10 cellular contexts compared by ENCODE assay signal in genomic region chr9:133944746-133945135, GRCh38. TPM values are rescaled to one million over a fixed set of nuclear protein-coding genes. Genes with fewer than 3 reads are reported as not detected.
DNase-seq lines count a peak whose midpoint lies in the region; ATAC-seq, FAIRE-seq and TF ChIP-seq lines count a peak whose summit lies in the region.
"Had no signal": no experiment of that assay in that cellular context is flagged by ENCODE, and none has a peak within 500 bp of the region (broad histone marks: within the 10 kb centered on the region; RNA-seq: fewer than 3 reads in every experiment).

No MANE protein-coding gene starts in this region.

- H3K27ac ChIP-seq in right lobe of liver (no peak overlapping the region), HepG2 (ENCODE audit: extremely low read length, insufficient read depth, low read length) (no peak overlapping the region)
- H3K27ac ChIP-seq: breast epithelium had no signal

- no CpG with 5 or more reads among the region's 14 CpGs for WGBS in right lobe of liver (ENCODE audit: insufficient coverage, low coverage, low lambda C conversion rate, missing lambda C conversion rate)
- WGBS in HepG2 (ENCODE audit: low lambda C conversion rate), result no CpG with 5 or more reads among the region's 14 CpGs

- POLR2A ChIA-PET in HepG2 (lab: Yijun Ruan, JAX), result no interaction called here

- no peak overlapping the region for H2AFZ ChIP-seq in HepG2 (ENCODE audit: low read length)

- TF ChIP-seq RAD21 in HepG2 (CRISPR knock-in tag; IDR thresholded peaks at IDR 0.05), result no peak

- in situ Hi-C loops in HepG2 (cut with HindIII; ENCODE audit: extremely low pct_ligation_motif_present, low pct_unique_long_range_greater_than_20kb), result no loop called here

- peak in 2 of 4 donors; percentile 11 to 18 for ATAC-seq in right lobe of liver
- ATAC-seq in HepG2, result no peak

- H3K36me3 ChIP-seq in right lobe of liver, result no peaks in the 10 kb centered on the region
- H3K36me3 ChIP-seq in HepG2 (replicated peaks in 1 of 2; ENCODE audit: control insufficient read depth in 1 of 2, insufficient read depth in 2 of 2, low read length in 2 of 2), result peaks cover 4 to 25% of the 10 kb centered on the region in 2 experiments; a peak in 3 of 5 replicates
- H3K36me3 ChIP-seq: breast epithelium had no signal

- CTCF ChIA-PET in HepG2 (lab: Yijun Ruan, JAX; ENCODE audit: low intra/inter-chr PET ratio, low total read pairs), result no interaction called here

- no peak overlapping the region for H3K4me2 ChIP-seq in HepG2 (ENCODE audit: low read depth, low read length)

- no peak overlapping the region for H3K9ac ChIP-seq in HepG2 (ENCODE audit: insufficient read depth, low read depth, low read length)

- no peak for TF ChIP-seq POLR2A in right lobe of liver (IDR thresholded peaks at IDR 0.05)
- TF ChIP-seq POLR2A in HepG2 (IDR thresholded peaks at IDR 0.05; ENCODE audit: insufficient read depth in 1 of 2, low read depth in 2 of 2, low read length in 2 of 2), result no peak
- no peak for TF ChIP-seq POLR2A in GM12892 (IDR thresholded peaks at IDR 0.05; ENCODE audit: low read depth, low read length)

- H3K27me3 ChIP-seq in right lobe of liver, result no peaks in the 10 kb centered on the region
- H3K27me3 ChIP-seq in HepG2 (ENCODE audit: control insufficient read depth in 1 of 2, insufficient read depth in 2 of 2, low read length in 2 of 2), result no peaks in the 10 kb centered on the region
- H3K27me3 ChIP-seq: breast epithelium had no signal

- no peak for FAIRE-seq in HepG2 (lab: Jason Lieb, UNC)
- no peak for FAIRE-seq in GM12892 (lab: Jason Lieb, UNC)

- DNase-seq in right lobe of liver (peak in 2 of 3 donors; percentile 28 to 47), HepG2 (ENCODE audit: low spot score) (no peak), cardiac fibroblast (ENCODE audit: low read depth in 2 of 2) (peak; percentile 85 to 88), kidney tubule cell (ENCODE audit: low spot score) (peak; percentile 85), GM12892 (ENCODE audit: insufficient read length) (no peak), COLO668 (lab: John Stamatoyannopoulos, UW; ENCODE audit: unreplicated experiment) (no peak), middle frontal gyrus (ENCODE audit: extremely low spot score, low spot score) (no peak)
- no peak for DNase-seq in central memory CD4-positive, alpha-beta T cell
- DNase-seq: activated CD4-positive, alpha-beta memory T cell treated with anti-CD3 and anti-CD28 coated beads for 36 hours had no signal

- H3K4me1 ChIP-seq in right lobe of liver (no peaks in the 10 kb centered on the region), HepG2 (ENCODE audit: insufficient read depth, low read length) (no peaks in the 10 kb centered on the region)
- H3K4me1 ChIP-seq: breast epithelium had no signal

- TF ChIP-seq EP300 in HepG2 (IDR thresholded peaks at IDR 0.05; ENCODE audit: low read depth in 2 of 2, low read length in 2 of 2) (no peak), HepG2 (CRISPR knock-in tag; IDR thresholded peaks at IDR 0.05; ENCODE audit: borderline replicate concordance) (no peak)

- H3K9me3 ChIP-seq in right lobe of liver, result no peaks in the 10 kb centered on the region
- no peaks in the 10 kb centered on the region for H3K9me3 ChIP-seq in HepG2 (ENCODE audit: low read length)
- H3K9me3 ChIP-seq: breast epithelium had no signal

- H3K79me2 ChIP-seq in HepG2 (ENCODE audit: insufficient read depth, low read length), result peaks cover 72% of the 10 kb centered on the region

- TF ChIP-seq CTCF in right lobe of liver (IDR thresholded peaks at IDR 0.05), result no peak
- TF ChIP-seq CTCF in HepG2 (CRISPR knock-in tag; IDR thresholded peaks at IDR 0.05), result no peak
- no peak for TF ChIP-seq CTCF in cardiac fibroblast (IDR thresholded peaks at IDR 0.05; ENCODE audit: low read depth, low read length)

- peaks cover 22% of the 10 kb centered on the region; the same call in 1 of the 2 replicates for H4K20me1 ChIP-seq in HepG2 (ENCODE audit: insufficient read depth, low read length)

- no TSS peak for BruUV-seq in HepG2 (replicated peaks; lab: Mats Ljungman, UMichigan)

- H3K4me3 ChIP-seq in right lobe of liver (no peak overlapping the region), HepG2 (replicated peaks in 1 of 3; ENCODE audit: insufficient read depth in 1 of 3, low read depth in 2 of 3, low read length in 3 of 3) (no peak overlapping the region), cardiac fibroblast (replicated peaks in 1 of 2; ENCODE audit: low read depth in 2 of 2, low read length in 2 of 2) (no peak overlapping the region)
- H3K4me3 ChIP-seq: breast epithelium had no signal

- intact Hi-C loops in right lobe of liver (cut with DNase I), result no loop called here
- intact Hi-C loops in HepG2 (cut with micrococcal nuclease; ENCODE audit: unreplicated experiment), result no loop called here

TF ChIP-seq in HepG2, 621 proteins besides CTCF, POLR2A, EP300 and RAD21:
- TF ChIP-seq HMG20A (CRISPR knock-in tag; IDR thresholded peaks at IDR 0.05; ENCODE audit: borderline replicate concordance) (no peak), SRF (IDR thresholded peaks at IDR 0.05; ENCODE audit: low read depth, low read length) (no peak), TAF15 (IDR thresholded peaks at IDR 0.05; ENCODE audit: low read depth, low read length, poor library complexity, severe bottlenecking) (no peak), ZNF225 (CRISPR knock-in tag; IDR thresholded peaks at IDR 0.05) (no peak), CBFB (CRISPR knock-in tag; IDR thresholded peaks at IDR 0.05) (no peak), TRAFD1 (CRISPR knock-in tag; IDR thresholded peaks at IDR 0.05; ENCODE audit: borderline replicate concordance) (no peak), ATF7 (IDR thresholded peaks at IDR 0.05) (no peak), ATF7 (CRISPR knock-in tag; IDR thresholded peaks at IDR 0.05) (no peak), FOXJ3 (CRISPR knock-in tag; IDR thresholded peaks at IDR 0.05; ENCODE audit: borderline replicate concordance) (no peak), CHCHD3 (CRISPR knock-in tag; IDR thresholded peaks at IDR 0.05) (no peak), ZNF382 (CRISPR knock-in tag; IDR thresholded peaks at IDR 0.05; ENCODE audit: borderline replicate concordance) (no peak), ZIK1 (CRISPR knock-in tag; IDR thresholded peaks at IDR 0.05; ENCODE audit: borderline replicate concordance, low read depth) (no peak), TBP (CRISPR knock-in tag; IDR thresholded peaks at IDR 0.05) (no peak), FOXO1 (CRISPR knock-in tag; IDR thresholded peaks at IDR 0.05) (no peak), ZNF264 (CRISPR knock-in tag; IDR thresholded peaks at IDR 0.05) (no peak), ZNF792 (CRISPR knock-in tag; IDR thresholded peaks at IDR 0.05) (no peak), ZNF557 (CRISPR knock-in tag; IDR thresholded peaks at IDR 0.05) (no peak)
- TF ChIP-seq, protein P1, sequence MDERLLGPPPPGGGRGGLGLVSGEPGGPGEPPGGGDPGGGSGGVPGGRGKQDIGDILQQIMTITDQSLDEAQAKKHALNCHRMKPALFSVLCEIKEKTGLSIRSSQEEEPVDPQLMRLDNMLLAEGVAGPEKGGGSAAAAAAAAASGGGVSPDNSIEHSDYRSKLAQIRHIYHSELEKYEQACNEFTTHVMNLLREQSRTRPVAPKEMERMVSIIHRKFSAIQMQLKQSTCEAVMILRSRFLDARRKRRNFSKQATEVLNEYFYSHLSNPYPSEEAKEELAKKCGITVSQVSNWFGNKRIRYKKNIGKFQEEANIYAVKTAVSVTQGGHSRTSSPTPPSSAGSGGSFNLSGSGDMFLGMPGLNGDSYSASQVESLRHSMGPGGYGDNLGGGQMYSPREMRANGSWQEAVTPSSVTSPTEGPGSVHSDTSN (CRISPR knock-in tag; IDR thresholded peaks at IDR 0.05), result no peak

RNA-seq across cellular contexts. Expression of gene VAV2, which starts 47.4 kb away (rescaled TPM):
- total RNA-seq in right lobe of liver (10 to 100 TPM; 30.1 to 44.3 (median 34.9) TPM), HepG2 (2016; rRNA removed; fragmentation: Illumina TruSeq; extraction: Trizol) (21.2 and 22.5 TPM in 2 replicates)
- total RNA-seq in HepG2 (2016; cell fraction: cytosol; rRNA removed; fragmentation: Illumina TruSeq; extraction: Trizol; ENCODE audit: low read depth), result 11.6 and 15.3 TPM in 2 replicates
- total RNA-seq in HepG2 (2016; cell fraction: insoluble cytoplasmic fraction; rRNA removed; fragmentation: Illumina TruSeq; extraction: Trizol), result 17.5 and 22.6 TPM in 2 replicates
- total RNA-seq in HepG2 (2016; cell fraction: membrane; rRNA removed; fragmentation: Illumina TruSeq; extraction: Trizol), result 15.0 and 15.8 TPM in 2 replicates
- total RNA-seq in HepG2 (2016; cell fraction: nucleus; rRNA removed; fragmentation: Illumina TruSeq; extraction: Trizol), result 24.8 and 26.3 TPM in 2 replicates
- 22.9 and 32.7 TPM in 2 replicates for polyA plus RNA-seq in HepG2 (2011; rRNA removed)
- 23.2 and 24.2 TPM in 2 replicates for polyA plus RNA-seq in HepG2 (2011; cell fraction: cytosol; rRNA removed)
- polyA plus RNA-seq in HepG2 (2011; cell fraction: nucleus; rRNA removed), result 70.9 and 79.3 TPM in 2 replicates
- polyA plus RNA-seq in HepG2 (2012), result 34.9 and 35.5 TPM in 2 replicates
- 2.1 and 2.5 TPM in 2 replicates for polyA plus RNA-seq in HepG2 (2016; cell fraction: cytosol; fragmentation: Illumina TruSeq; extraction: Trizol; ENCODE audit: low read depth)
- polyA plus RNA-seq in HepG2 (2016; cell fraction: insoluble cytoplasmic fraction; fragmentation: Illumina TruSeq; extraction: Trizol; ENCODE audit: low read depth), result 21.5 and 26.8 TPM in 2 replicates
- 8.7 and 9.2 TPM in 2 replicates for polyA plus RNA-seq in HepG2 (2016; cell fraction: membrane; fragmentation: Illumina TruSeq; extraction: Trizol; ENCODE audit: low read depth)
- 61.9 and 62.3 TPM in 2 replicates for polyA plus RNA-seq in HepG2 (2016; cell fraction: nucleus; fragmentation: Illumina TruSeq; extraction: Trizol; ENCODE audit: insufficient read depth, low read depth)
- polyA minus RNA-seq in HepG2 (2011; rRNA and poly(A)+ RNA removed; ENCODE audit: low replicate concordance), result 37.6 and 51.8 TPM in 2 replicates
- 33.6 and 35.2 TPM in 2 replicates for polyA minus RNA-seq in HepG2 (2011; cell fraction: cytosol; rRNA and poly(A)+ RNA removed)
- polyA minus RNA-seq in HepG2 (2011; cell fraction: nucleus; rRNA and poly(A)+ RNA removed), result 32.7 and 34.4 TPM in 2 replicates
- polyA plus RNA-seq in GM12892 (2012; ENCODE audit: missing spikeins), result 22.2 TPM

Comparison
In these comparisons a context has a peak if more than half of its experiments do, and no peak if none do; other contexts are left out.
1. DNase-seq: peak in right lobe of liver (2 of 3), cardiac fibroblast (2 of 2) and kidney tubule cell (single experiment); none in HepG2 (single experiment), central memory CD4-positive, alpha-beta T cell (single experiment), GM12892 (single experiment), COLO668 (single experiment) and middle frontal gyrus (single experiment).